In the genomic region with DNA sequence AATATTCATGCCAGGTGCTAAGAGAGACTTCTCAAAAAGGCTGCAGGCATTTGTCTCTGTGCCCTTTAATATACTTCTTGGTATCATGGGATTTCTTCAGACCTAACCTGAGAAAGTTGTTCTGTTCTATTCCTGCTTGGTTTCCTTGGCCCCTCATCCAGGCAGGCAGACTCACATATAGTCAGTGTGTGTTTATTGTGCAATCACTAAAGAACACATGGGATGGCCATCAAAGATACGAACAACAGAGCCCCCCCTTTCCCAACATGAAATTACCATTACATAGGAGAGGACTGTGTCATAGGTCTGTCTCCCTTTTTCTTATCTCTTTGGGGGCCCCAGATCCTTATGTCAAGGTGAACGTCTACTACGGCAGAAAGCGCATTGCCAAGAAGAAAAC, we compare ENCODE assay signal across 21 cellular contexts. TPM values are rescaled to one million over a fixed set of nuclear protein-coding genes. Genes with fewer than 3 reads are reported as not detected.
"Had no signal": no experiment of that assay in that cellular context is flagged by ENCODE, and none has a peak within 500 bp of the region (broad histone marks: within the 10 kb centered on the region; RNA-seq: fewer than 3 reads in every experiment).

No MANE protein-coding gene starts in this region.

- H3K4me3 ChIP-seq: MG63, SJCRH30 had no signal

- ATAC-seq: Panc1, PC-3, Right ventricle myocardium inferior, SK-N-SH treated with all-trans-retinoic acid at 6 μM for 48 hours had no signal

- H3K27ac ChIP-seq: SJCRH30 had no signal

- H3K36me3 ChIP-seq: SJCRH30 had no signal

- DNase-seq: KBM-7, MG63, NCI-H1092 treated with DMSO at 0.1 percent for 48 hours, NCI-H1436, NCI-H187, NCI-H2029, NCI-H2081 treated with DMSO at 0.1 percent for 48 hours, NCI-H2171, NCI-H226, NCI-H446, NCI-H510A, NCI-H524 treated with DMSO at 0.1 percent for 48 hours, NCI-H69, NCI-H774, PC-3, SHP77 treated with DMSO at 0.1 percent for 48 hours, SJCRH30 had no signal

- H3K27me3 ChIP-seq: MG63, SJCRH30 had no signal

- H3K9me3 ChIP-seq: MG63, SJCRH30 had no signal

RNA-seq across cellular contexts. Expression of a gene that starts 21.5 kb away (rescaled TPM):
- total RNA-seq: HT-29 had no signal
